Comparison of ENCODE assay signal across 1 cellular context in the genomic region with DNA sequence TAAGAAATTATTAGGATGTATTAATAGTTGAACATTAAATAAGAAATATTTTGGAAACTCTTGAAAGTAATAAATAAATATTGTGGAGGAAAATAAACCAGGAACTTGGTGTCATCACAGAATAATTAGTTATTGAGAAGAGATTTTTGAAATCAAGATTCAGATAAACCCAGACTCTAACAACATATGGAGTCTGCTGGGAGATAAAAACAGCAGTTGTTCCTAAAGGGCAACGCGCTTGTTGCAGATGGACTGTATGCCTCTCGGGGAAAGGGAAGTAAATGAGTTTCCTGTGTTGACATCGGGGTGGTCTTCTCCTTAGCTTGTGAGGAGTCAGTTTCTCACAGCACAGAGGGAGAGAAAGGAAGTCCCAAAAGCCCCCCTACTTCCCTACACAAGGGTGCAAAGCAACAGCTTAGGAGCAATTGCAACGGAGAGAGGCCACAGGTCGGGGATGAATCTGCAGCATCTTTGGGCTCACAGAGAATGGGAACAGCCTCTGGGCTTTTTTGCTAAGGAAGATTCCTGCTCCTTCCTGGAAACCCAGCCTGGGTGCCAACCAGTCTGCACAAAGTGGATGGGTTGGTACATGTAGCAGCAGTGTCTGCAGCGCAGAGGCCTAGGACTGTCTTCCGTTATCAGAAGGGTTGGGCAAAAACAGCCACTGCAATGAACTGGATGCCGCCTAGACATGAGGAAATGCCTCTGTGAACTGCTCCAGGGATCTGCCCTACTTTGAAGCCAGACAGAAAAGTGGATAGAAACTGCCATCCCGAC.
TF ChIP-seq lines count a peak whose summit lies in the region.

No MANE protein-coding gene starts in this region.

TF ChIP-seq in SK-N-SH treated with all-trans-retinoic acid at 6 μM for 48 hours, 23 proteins besides CTCF, POLR2A, EP300 and RAD21 (continued from another document):
- TF ChIP-seq, protein P1, sequence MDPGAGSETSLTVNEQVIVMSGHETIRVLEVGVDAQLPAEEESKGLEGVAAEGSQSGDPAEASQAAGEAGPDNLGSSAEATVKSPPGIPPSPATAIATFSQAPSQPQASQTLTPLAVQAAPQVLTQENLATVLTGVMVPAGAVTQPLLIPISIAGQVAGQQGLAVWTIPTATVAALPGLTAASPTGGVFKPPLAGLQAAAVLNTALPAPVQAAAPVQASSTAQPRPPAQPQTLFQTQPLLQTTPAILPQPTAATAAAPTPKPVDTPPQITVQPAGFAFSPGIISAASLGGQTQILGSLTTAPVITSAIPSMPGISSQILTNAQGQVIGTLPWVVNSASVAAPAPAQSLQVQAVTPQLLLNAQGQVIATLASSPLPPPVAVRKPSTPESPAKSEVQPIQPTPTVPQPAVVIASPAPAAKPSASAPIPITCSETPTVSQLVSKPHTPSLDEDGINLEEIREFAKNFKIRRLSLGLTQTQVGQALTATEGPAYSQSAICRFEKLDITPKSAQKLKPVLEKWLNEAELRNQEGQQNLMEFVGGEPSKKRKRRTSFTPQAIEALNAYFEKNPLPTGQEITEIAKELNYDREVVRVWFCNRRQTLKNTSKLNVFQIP (CRISPR knock-in tag; IDR thresholded peaks at IDR 0.05; ENCODE audit: borderline replicate concordance, low read depth) = no peak
- TF ChIP-seq PPARA (CRISPR knock-in tag; IDR thresholded peaks at IDR 0.05; ENCODE audit: borderline replicate concordance) (no peak), ZNF8 (CRISPR knock-in tag; IDR thresholded peaks at IDR 0.05) (0 out of 2 replicates have a peak, but pooled peaks have one; percentile 3)
- TF ChIP-seq, protein P2, sequence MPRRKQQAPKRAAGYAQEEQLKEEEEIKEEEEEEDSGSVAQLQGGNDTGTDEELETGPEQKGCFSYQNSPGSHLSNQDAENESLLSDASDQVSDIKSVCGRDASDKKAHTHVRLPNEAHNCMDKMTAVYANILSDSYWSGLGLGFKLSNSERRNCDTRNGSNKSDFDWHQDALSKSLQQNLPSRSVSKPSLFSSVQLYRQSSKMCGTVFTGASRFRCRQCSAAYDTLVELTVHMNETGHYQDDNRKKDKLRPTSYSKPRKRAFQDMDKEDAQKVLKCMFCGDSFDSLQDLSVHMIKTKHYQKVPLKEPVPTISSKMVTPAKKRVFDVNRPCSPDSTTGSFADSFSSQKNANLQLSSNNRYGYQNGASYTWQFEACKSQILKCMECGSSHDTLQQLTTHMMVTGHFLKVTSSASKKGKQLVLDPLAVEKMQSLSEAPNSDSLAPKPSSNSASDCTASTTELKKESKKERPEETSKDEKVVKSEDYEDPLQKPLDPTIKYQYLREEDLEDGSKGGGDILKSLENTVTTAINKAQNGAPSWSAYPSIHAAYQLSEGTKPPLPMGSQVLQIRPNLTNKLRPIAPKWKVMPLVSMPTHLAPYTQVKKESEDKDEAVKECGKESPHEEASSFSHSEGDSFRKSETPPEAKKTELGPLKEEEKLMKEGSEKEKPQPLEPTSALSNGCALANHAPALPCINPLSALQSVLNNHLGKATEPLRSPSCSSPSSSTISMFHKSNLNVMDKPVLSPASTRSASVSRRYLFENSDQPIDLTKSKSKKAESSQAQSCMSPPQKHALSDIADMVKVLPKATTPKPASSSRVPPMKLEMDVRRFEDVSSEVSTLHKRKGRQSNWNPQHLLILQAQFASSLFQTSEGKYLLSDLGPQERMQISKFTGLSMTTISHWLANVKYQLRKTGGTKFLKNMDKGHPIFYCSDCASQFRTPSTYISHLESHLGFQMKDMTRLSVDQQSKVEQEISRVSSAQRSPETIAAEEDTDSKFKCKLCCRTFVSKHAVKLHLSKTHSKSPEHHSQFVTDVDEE (CRISPR knock-in tag; IDR thresholded peaks at IDR 0.05) = 0 out of 2 replicates have a peak, but pooled peaks have one; percentile 16
